Comparison of ENCODE assay signal across 19 cellular contexts in the genomic region with DNA sequence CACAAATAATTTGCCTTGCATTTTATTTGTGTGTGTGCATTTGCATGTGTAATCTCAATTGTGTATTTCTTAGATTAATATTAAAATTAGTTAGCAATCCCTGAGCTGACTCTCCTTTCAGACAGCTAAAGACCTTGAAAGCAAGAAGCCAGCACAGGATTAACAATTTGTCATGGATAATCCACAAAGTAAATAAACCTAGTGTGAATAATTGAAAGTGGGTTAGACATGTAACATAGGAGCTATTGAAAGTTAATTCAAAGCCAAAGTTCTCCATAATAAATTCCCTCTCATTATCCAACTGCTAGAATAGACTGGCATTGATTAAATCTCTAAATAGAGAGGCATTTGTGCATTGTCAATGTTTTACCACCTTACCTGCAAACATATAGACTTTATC.
"Had no signal": no experiment of that assay in that cellular context is flagged by ENCODE, and none has a peak within 500 bp of the region (broad histone marks: within the 10 kb centered on the region; RNA-seq: fewer than 3 reads in every experiment).

No MANE protein-coding gene starts in this region.

- H3K4me3 ChIP-seq: gastrocnemius medialis, lower lobe of right lung, pancreas, right lobe of liver, stomach, thyroid gland, vagina had no signal

- H3K4me1 ChIP-seq: gastrocnemius medialis, lower lobe of right lung, pancreas, right lobe of liver, stomach, thyroid gland, vagina had no signal

- H3K27me3 ChIP-seq: gastrocnemius medialis, neutrophil, pancreas, right lobe of liver, stomach, thyroid gland, vagina had no signal

- DNase-seq: cortex of kidney; foreskin fibroblast; gastrocnemius medialis; head of caudate nucleus; left ventricle myocardium superior; lower lobe of right lung; natural killer cell; pancreas; retina; right lobe of liver; small intestine; stimulated activated CD4-positive, alpha-beta T cell treated with anti-CD3 and anti-CD28 coated beads, Interleukin-15, amount 100 ng/mL, for 24 hours; stimulated activated CD4-positive, alpha-beta T cell treated with anti-CD3 and anti-CD28 coated beads, Interleukin-4, amount 100 ng/mL, for 1 hour; stimulated activated naive CD4-positive, alpha-beta T cell treated with Interleukin-2 at 50 U/mL for 16 hours; stomach; thyroid gland; trophoblast cell had no signal

- H3K27ac ChIP-seq: gastrocnemius medialis, lower lobe of right lung, neutrophil, pancreas, right lobe of liver, stomach, thyroid gland, vagina had no signal

- H3K36me3 ChIP-seq: gastrocnemius medialis, lower lobe of right lung, neutrophil, pancreas, right lobe of liver, stomach, thyroid gland had no signal

- H3K9me3 ChIP-seq: gastrocnemius medialis, lower lobe of right lung, neutrophil, pancreas, right lobe of liver, stomach, thyroid gland, vagina had no signal
